Comparison of ENCODE assay signal across 30 cellular contexts in the genomic region with DNA sequence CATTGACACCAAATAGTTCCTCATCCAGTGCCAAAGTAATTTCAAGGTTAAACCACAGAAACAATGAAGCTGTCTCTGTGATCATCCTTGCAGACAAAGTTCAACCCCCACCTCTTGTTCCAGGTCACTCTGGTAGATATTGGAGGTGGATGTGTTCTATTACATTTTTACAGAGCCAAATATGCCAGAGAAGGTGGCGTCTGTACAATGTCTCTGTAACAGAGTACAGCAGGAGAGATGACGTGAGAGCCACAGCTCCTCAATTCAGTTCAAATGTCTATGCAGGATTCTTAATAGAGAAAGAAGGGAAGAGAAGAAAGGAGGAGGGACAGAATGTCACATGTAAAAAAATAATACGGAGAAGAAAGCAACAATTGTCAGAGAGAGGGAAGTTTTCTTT.
DNase-seq lines count a peak whose midpoint lies in the region; ATAC-seq and TF ChIP-seq lines count a peak whose summit lies in the region.
"Had no signal": no experiment of that assay in that cellular context is flagged by ENCODE, and none has a peak within 500 bp of the region (broad histone marks: within the 10 kb centered on the region; RNA-seq: fewer than 3 reads in every experiment).

No MANE protein-coding gene starts in this region.

- no peaks in the 10 kb centered on the region for H3K36me3 Mint-ChIP-seq in activated CD4-positive, alpha-beta memory T cell treated with anti-CD3 and anti-CD28 coated beads for 36 hours
- H3K36me3 Mint-ChIP-seq in activated CD4-positive, alpha-beta memory T cell treated with anti-CD3 and anti-CD28 coated beads, Interleukin-2, amount 10 ng/mL, durations not matched to agents 7 days and 5 days (ENCODE audit: low read depth) = no peaks in the 10 kb centered on the region
- no peaks in the 10 kb centered on the region for H3K36me3 Mint-ChIP-seq in CD4-positive, alpha-beta T cell (ENCODE audit: low read depth)
- no peaks in the 10 kb centered on the region for H3K36me3 Mint-ChIP-seq in activated naive CD8-positive, alpha-beta T cell treated with anti-CD3 and anti-CD28 coated beads, Interleukin-2, amount 50 U/mL, for 24 hours (ENCODE audit: low read depth)

- H3K27me3 ChIP-seq in CD4-positive, alpha-beta T cell (ENCODE audit: control insufficient read depth, insufficient read depth, low read length) = no peaks in the 10 kb centered on the region
- H3K27me3 ChIP-seq: adrenal gland, body of pancreas, esophagus muscularis mucosa, heart left ventricle, stomach, thyroid gland, uterus had no signal

- intact Hi-C loops in activated CD4-positive, alpha-beta memory T cell treated with anti-CD3 and anti-CD28 coated beads for 36 hours (cut with micrococcal nuclease) = loop anchor here (2.0 kb wide), 2 partner anchors 17 to 25 kb away; no protein-coding TSS in a partner anchor
- intact Hi-C loops in CD4-positive, alpha-beta T cell (cut with DNase I, micrococcal nuclease) = no loop called here
- intact Hi-C loops in OCI-LY7 (cut with micrococcal nuclease; ENCODE audit: unreplicated experiment) = no loop called here

- H3K9me3 ChIP-seq in CD4-positive, alpha-beta T cell (ENCODE audit: control insufficient read depth, low read length) = no peaks in the 10 kb centered on the region
- H3K9me3 ChIP-seq in OCI-LY7 (ENCODE audit: low read length) = no peaks in the 10 kb centered on the region
- H3K9me3 ChIP-seq: adrenal gland, body of pancreas, esophagus muscularis mucosa, heart left ventricle, left ventricle myocardium inferior, stomach, thyroid gland, uterus had no signal

- BruUV-seq in OCI-LY7 (replicated peaks; lab: Mats Ljungman, UMichigan) = no TSS peak

- no peak for DNase-seq in activated CD4-positive, alpha-beta memory T cell treated with anti-CD3 and anti-CD28 coated beads for 36 hours
- DNase-seq in activated CD4-positive, alpha-beta memory T cell treated with anti-CD3 and anti-CD28 coated beads, Interleukin-2, amount 10 ng/mL, durations not matched to agents 7 days and 5 days = no peak
- no peak for DNase-seq in CD4-positive, alpha-beta T cell
- DNase-seq in OCI-LY7 (ENCODE audit: low spot score) (no peak), A172 (ENCODE audit: low spot score) (no peak), ecto neural progenitor cell (ENCODE audit: low spot score) (no peak)
- no peak for DNase-seq in activated naive CD8-positive, alpha-beta T cell treated with anti-CD3 and anti-CD28 coated beads, Interleukin-2, amount 50 U/mL, for 24 hours
- DNase-seq: ACHN; activated B cell treated with CpG ODN at 0.5 μM for 24 hours; activated CD8-positive, alpha-beta memory T cell treated with anti-CD3 and anti-CD28 coated beads for 24 hours; adrenal gland; body of pancreas; dermis blood vessel endothelial cell; DMS153; foreskin melanocyte; H7; heart left ventricle; left ventricle myocardium inferior; mesendoderm; NCI-H1048; NCI-H1694 treated with DMSO at 0.1 percent for 48 hours; NCI-H82; SIG-M5; stomach; thyroid gland; uterus had no signal

- H3K4me1 Mint-ChIP-seq in activated CD4-positive, alpha-beta memory T cell treated with anti-CD3 and anti-CD28 coated beads for 36 hours (ENCODE audit: low read depth) = peaks cover 17% of the 10 kb centered on the region
- H3K4me1 Mint-ChIP-seq in activated CD4-positive, alpha-beta memory T cell treated with anti-CD3 and anti-CD28 coated beads, Interleukin-2, amount 10 ng/mL, durations not matched to agents 7 days and 5 days = peaks cover 18% of the 10 kb centered on the region
- peaks cover 23% of the 10 kb centered on the region for H3K4me1 Mint-ChIP-seq in CD4-positive, alpha-beta T cell (ENCODE audit: low read depth)
- peaks cover 23% of the 10 kb centered on the region for H3K4me1 Mint-ChIP-seq in activated naive CD8-positive, alpha-beta T cell treated with anti-CD3 and anti-CD28 coated beads, Interleukin-2, amount 50 U/mL, for 24 hours
- H3K4me1 Mint-ChIP-seq: activated B cell treated with CpG ODN at 0.5 μM for 24 hours, B cell had no signal

- no peak overlapping the region for H3K27ac ChIP-seq in CD4-positive, alpha-beta T cell (ENCODE audit: low read depth, low read length)
- no peak overlapping the region for H3K27ac ChIP-seq in OCI-LY7 (ENCODE audit: low read depth, low read length, poor library complexity, severe bottlenecking)
- H3K27ac ChIP-seq: adrenal gland, body of pancreas, esophagus muscularis mucosa, heart left ventricle, skin epidermis, stomach, thyroid gland, uterus had no signal

- H2AFZ ChIP-seq in OCI-LY7 (ENCODE audit: low read length) = peak overlapping the region; percentile 52; the same call in 1 of the 2 replicates

- no peaks in the 10 kb centered on the region for H3K36me3 ChIP-seq in OCI-LY7 (ENCODE audit: insufficient read depth, low read length)
- H3K36me3 ChIP-seq: adrenal gland, esophagus muscularis mucosa, heart left ventricle, left ventricle myocardium inferior, stomach, thyroid gland, uterus had no signal

- no peaks in the 10 kb centered on the region for H3K9me3 Mint-ChIP-seq in activated CD4-positive, alpha-beta memory T cell treated with anti-CD3 and anti-CD28 coated beads for 36 hours
- no peaks in the 10 kb centered on the region for H3K9me3 Mint-ChIP-seq in activated CD4-positive, alpha-beta memory T cell treated with anti-CD3 and anti-CD28 coated beads, Interleukin-2, amount 10 ng/mL, durations not matched to agents 7 days and 5 days
- H3K9me3 Mint-ChIP-seq in CD4-positive, alpha-beta T cell = no peaks in the 10 kb centered on the region
- no peaks in the 10 kb centered on the region for H3K9me3 Mint-ChIP-seq in activated naive CD8-positive, alpha-beta T cell treated with anti-CD3 and anti-CD28 coated beads, Interleukin-2, amount 50 U/mL, for 24 hours
- H3K9me3 Mint-ChIP-seq: activated B cell treated with CpG ODN at 0.5 μM for 24 hours had no signal

- peak overlapping the region; percentile 60 for H3K4me3 Mint-ChIP-seq in activated CD4-positive, alpha-beta memory T cell treated with anti-CD3 and anti-CD28 coated beads for 36 hours
- no peak overlapping the region for H3K4me3 Mint-ChIP-seq in activated CD4-positive, alpha-beta memory T cell treated with anti-CD3 and anti-CD28 coated beads, Interleukin-2, amount 10 ng/mL, durations not matched to agents 7 days and 5 days
- H3K4me3 Mint-ChIP-seq in CD4-positive, alpha-beta T cell = peak overlapping the region; percentile 82
- peak overlapping the region; percentile 76 for H3K4me3 Mint-ChIP-seq in activated naive CD8-positive, alpha-beta T cell treated with anti-CD3 and anti-CD28 coated beads, Interleukin-2, amount 50 U/mL, for 24 hours
- H3K4me3 Mint-ChIP-seq: activated B cell treated with CpG ODN at 0.5 μM for 24 hours, B cell had no signal

- no peaks in the 10 kb centered on the region; the same call in 1 of the 2 replicates for H3K9me2 ChIP-seq in OCI-LY7 (ENCODE audit: insufficient read depth, low read length)

- no peak for ATAC-seq in CD4-positive, alpha-beta T cell (ENCODE audit: poor library complexity)
- peak; percentile 28 for ATAC-seq in activated naive CD8-positive, alpha-beta T cell treated with anti-CD3 and anti-CD28 coated beads, Interleukin-2, amount 50 U/mL, for 24 hours
- ATAC-seq in HG02938 (IDR thresholded peaks at IDR 0.05; ENCODE audit: unreplicated experiment) = no peak
- ATAC-seq: body of pancreas, heart left ventricle had no signal

- H3K27ac Mint-ChIP-seq in activated CD4-positive, alpha-beta memory T cell treated with anti-CD3 and anti-CD28 coated beads for 36 hours = peak overlapping the region; percentile 75
- no peak overlapping the region for H3K27ac Mint-ChIP-seq in activated CD4-positive, alpha-beta memory T cell treated with anti-CD3 and anti-CD28 coated beads, Interleukin-2, amount 10 ng/mL, durations not matched to agents 7 days and 5 days
- H3K27ac Mint-ChIP-seq in CD4-positive, alpha-beta T cell = peak overlapping the region; percentile 82
- H3K27ac Mint-ChIP-seq in activated naive CD8-positive, alpha-beta T cell treated with anti-CD3 and anti-CD28 coated beads, Interleukin-2, amount 50 U/mL, for 24 hours = peak overlapping the region; percentile 10
- H3K27ac Mint-ChIP-seq: activated B cell treated with CpG ODN at 0.5 μM for 24 hours, B cell had no signal

- CTCF ChIA-PET in activated CD4-positive, alpha-beta memory T cell treated with anti-CD3 and anti-CD28 coated beads for 36 hours (lab: Charles Lee) = interaction anchor here (1.3 to 1.4 kb wide), 2 partner anchors 23 to 628 kb away, joined by 5 read pairs; no protein-coding TSS in a partner anchor
- CTCF ChIA-PET in activated CD4-positive, alpha-beta memory T cell treated with anti-CD3 and anti-CD28 coated beads, Interleukin-2, amount 10 ng/mL, durations not matched to agents 7 days and 5 days (lab: Charles Lee) = interaction anchor here (1.0 to 1.2 kb wide), 2 partner anchors 24 to 28 kb away, joined by 3 to 4 read pairs; no protein-coding TSS in a partner anchor
- CTCF ChIA-PET in CD4-positive, alpha-beta T cell (lab: Charles Lee) = interaction anchor here (1.2 kb wide), 1 partner anchor 28 kb away, joined by 5 read pairs; no protein-coding TSS in a partner anchor
- CTCF ChIA-PET in OCI-LY7 (lab: Charles Lee; ENCODE audit: unreplicated experiment) = interaction anchor here (0.6 to 0.7 kb wide), 2 partner anchors 19 to 36 kb away, joined by 3 read pairs; no protein-coding TSS in a partner anchor

- H4K20me1 ChIP-seq in OCI-LY7 (ENCODE audit: insufficient read depth, low read length) = no peaks in the 10 kb centered on the region

- H3K4me1 ChIP-seq in OCI-LY7 (ENCODE audit: insufficient read depth, low read length, poor library complexity, severe bottlenecking) = peaks cover 12% of the 10 kb centered on the region
- H3K4me1 ChIP-seq: adrenal gland, body of pancreas, esophagus muscularis mucosa, heart left ventricle, stomach, thyroid gland, uterus had no signal

- peaks cover 5% of the 10 kb centered on the region for H3K27me3 Mint-ChIP-seq in activated CD4-positive, alpha-beta memory T cell treated with anti-CD3 and anti-CD28 coated beads for 36 hours
- H3K27me3 Mint-ChIP-seq in activated CD4-positive, alpha-beta memory T cell treated with anti-CD3 and anti-CD28 coated beads, Interleukin-2, amount 10 ng/mL, durations not matched to agents 7 days and 5 days = peaks cover 17% of the 10 kb centered on the region
- no peaks in the 10 kb centered on the region for H3K27me3 Mint-ChIP-seq in CD4-positive, alpha-beta T cell
- H3K27me3 Mint-ChIP-seq in activated naive CD8-positive, alpha-beta T cell treated with anti-CD3 and anti-CD28 coated beads, Interleukin-2, amount 50 U/mL, for 24 hours = peaks cover 4% of the 10 kb centered on the region

- POLR2A ChIA-PET in activated CD4-positive, alpha-beta memory T cell treated with anti-CD3 and anti-CD28 coated beads for 36 hours (lab: Charles Lee) = no interaction called here
- POLR2A ChIA-PET in activated CD4-positive, alpha-beta memory T cell treated with anti-CD3 and anti-CD28 coated beads, Interleukin-2, amount 10 ng/mL, durations not matched to agents 7 days and 5 days (lab: Charles Lee) = interaction anchor here (0.9 kb wide), 1 partner anchor 595 kb away, joined by 3 read pairs; no protein-coding TSS in a partner anchor
- POLR2A ChIA-PET in CD4-positive, alpha-beta T cell (lab: Charles Lee) = interaction anchor here (0.8 to 1.0 kb wide), 2 partner anchors 23 to 614 kb away, joined by 3 read pairs; no protein-coding TSS in a partner anchor
- POLR2A ChIA-PET in OCI-LY7 (lab: Charles Lee) = no interaction called here

- no peak overlapping the region for H3K4me2 ChIP-seq in OCI-LY7 (ENCODE audit: low read length)

- H3K4me3 ChIP-seq in OCI-LY7 (ENCODE audit: low read depth, low read length, poor library complexity, severe bottlenecking) = no peak overlapping the region
- H3K4me3 ChIP-seq: adrenal gland, body of pancreas, esophagus muscularis mucosa, heart left ventricle, left ventricle myocardium inferior, skin epidermis, stomach, thyroid gland, uterus had no signal

- no peak for TF ChIP-seq CTCF in CD4-positive, alpha-beta T cell (IDR thresholded peaks at IDR 0.05)
- no peak for TF ChIP-seq CTCF in OCI-LY7 (conservative IDR thresholded peaks at IDR 0.05; ENCODE audit: low read length)

- H3K79me2 ChIP-seq in OCI-LY7 (ENCODE audit: insufficient read depth, low read depth, low read length) = no peaks in the 10 kb centered on the region

Comparison
In these comparisons a context has a peak if more than half of its experiments do, and no peak if none do; other contexts are left out.
1. POLR2A ChIA-PET loops: an anchor here in activated CD4-positive, alpha-beta memory T cell treated with anti-CD3 and anti-CD28 coated beads, Interleukin-2, amount 10 ng/mL, durations not matched to agents 7 days and 5 days (0.9 kb wide) and CD4-positive, alpha-beta T cell (0.8 to 1.0 kb wide); none called in activated CD4-positive, alpha-beta memory T cell treated with anti-CD3 and anti-CD28 coated beads for 36 hours and OCI-LY7.